Comparison of ENCODE assay signal across 2 cellular contexts in genomic region chr10:77490512-77490911, GRCh38.
TF ChIP-seq lines count a peak whose summit lies in the region.

No MANE protein-coding gene starts in this region.

TF ChIP-seq in liver, 16 proteins besides CTCF, POLR2A, EP300 and RAD21 (continued from another document):
- TF ChIP-seq, protein P1, sequence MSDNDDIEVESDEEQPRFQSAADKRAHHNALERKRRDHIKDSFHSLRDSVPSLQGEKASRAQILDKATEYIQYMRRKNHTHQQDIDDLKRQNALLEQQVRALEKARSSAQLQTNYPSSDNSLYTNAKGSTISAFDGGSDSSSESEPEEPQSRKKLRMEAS (IDR thresholded peaks at IDR 0.05) = no peak
- TF ChIP-seq GABPA (IDR thresholded peaks at IDR 0.05 in 1 of 2, conservative IDR thresholded peaks at IDR 0.05 in 1 of 2) (no peak), JUND (IDR thresholded peaks at IDR 0.05) (no peak), FOXA2 (IDR thresholded peaks at IDR 0.05) (no peak), YY1 (IDR thresholded peaks at IDR 0.05) (no peak), FOXA1 (IDR thresholded peaks at IDR 0.05) (no peak), NR2F2 (IDR thresholded peaks at IDR 0.05) (no peak)
- TF ChIP-seq, protein P2, sequence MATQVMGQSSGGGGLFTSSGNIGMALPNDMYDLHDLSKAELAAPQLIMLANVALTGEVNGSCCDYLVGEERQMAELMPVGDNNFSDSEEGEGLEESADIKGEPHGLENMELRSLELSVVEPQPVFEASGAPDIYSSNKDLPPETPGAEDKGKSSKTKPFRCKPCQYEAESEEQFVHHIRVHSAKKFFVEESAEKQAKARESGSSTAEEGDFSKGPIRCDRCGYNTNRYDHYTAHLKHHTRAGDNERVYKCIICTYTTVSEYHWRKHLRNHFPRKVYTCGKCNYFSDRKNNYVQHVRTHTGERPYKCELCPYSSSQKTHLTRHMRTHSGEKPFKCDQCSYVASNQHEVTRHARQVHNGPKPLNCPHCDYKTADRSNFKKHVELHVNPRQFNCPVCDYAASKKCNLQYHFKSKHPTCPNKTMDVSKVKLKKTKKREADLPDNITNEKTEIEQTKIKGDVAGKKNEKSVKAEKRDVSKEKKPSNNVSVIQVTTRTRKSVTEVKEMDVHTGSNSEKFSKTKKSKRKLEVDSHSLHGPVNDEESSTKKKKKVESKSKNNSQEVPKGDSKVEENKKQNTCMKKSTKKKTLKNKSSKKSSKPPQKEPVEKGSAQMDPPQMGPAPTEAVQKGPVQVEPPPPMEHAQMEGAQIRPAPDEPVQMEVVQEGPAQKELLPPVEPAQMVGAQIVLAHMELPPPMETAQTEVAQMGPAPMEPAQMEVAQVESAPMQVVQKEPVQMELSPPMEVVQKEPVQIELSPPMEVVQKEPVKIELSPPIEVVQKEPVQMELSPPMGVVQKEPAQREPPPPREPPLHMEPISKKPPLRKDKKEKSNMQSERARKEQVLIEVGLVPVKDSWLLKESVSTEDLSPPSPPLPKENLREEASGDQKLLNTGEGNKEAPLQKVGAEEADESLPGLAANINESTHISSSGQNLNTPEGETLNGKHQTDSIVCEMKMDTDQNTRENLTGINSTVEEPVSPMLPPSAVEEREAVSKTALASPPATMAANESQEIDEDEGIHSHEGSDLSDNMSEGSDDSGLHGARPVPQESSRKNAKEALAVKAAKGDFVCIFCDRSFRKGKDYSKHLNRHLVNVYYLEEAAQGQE (IDR thresholded peaks at IDR 0.05) = no peak
TF ChIP-seq in liver: peak in this region for 0.

TF ChIP-seq in HepG2, 621 proteins besides CTCF, POLR2A, EP300 and RAD21 (continued from another document):
- TF ChIP-seq PLSCR1 (CRISPR knock-in tag; IDR thresholded peaks at IDR 0.05; ENCODE audit: borderline replicate concordance) = no peak
- no peak for TF ChIP-seq IRF2 (CRISPR knock-in tag; IDR thresholded peaks at IDR 0.05)
